In the genomic region with DNA sequence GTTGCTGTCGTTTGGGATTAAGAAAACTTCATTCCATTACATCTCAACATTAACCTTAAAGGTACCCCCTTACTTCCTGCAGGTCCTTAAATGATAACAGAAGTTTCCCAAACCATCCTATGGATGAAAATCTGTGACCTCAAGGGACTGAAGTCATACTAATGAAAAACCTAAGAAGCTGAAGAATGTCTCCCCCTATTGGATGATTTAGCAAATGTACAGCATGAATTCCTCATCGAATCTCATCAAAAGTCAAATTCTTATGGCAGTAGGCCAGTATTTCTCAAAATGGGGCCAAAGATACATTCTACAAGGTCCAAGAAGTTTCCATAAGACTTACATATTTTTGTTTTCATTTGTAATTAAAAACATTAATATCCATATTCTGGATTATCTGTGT, we compare ENCODE assay signal across 10 cellular contexts. TPM values are rescaled to one million over a fixed set of nuclear protein-coding genes. Genes with fewer than 3 reads are reported as not detected.
A peak's percentile ranks its signal among the peaks of the same experiment; 100 is the strongest.
DNase-seq lines count a peak whose midpoint lies in the region; FAIRE-seq and TF ChIP-seq lines count a peak whose summit lies in the region.
"Had no signal": no experiment of that assay in that cellular context is flagged by ENCODE, and none has a peak within 500 bp of the region (broad histone marks: within the 10 kb centered on the region; RNA-seq: fewer than 3 reads in every experiment).

No MANE protein-coding gene starts in this region.

- intact Hi-C loops in testis (cut with DNase I; ENCODE audit: low total_unique reads) (no loop called here), kidney (cut with DNase I) (no loop called here)

- H2AFZ ChIP-seq in OCI-LY3 (ENCODE audit: low read depth, low read length), result no peak overlapping the region

- H3K9me3 ChIP-seq in OCI-LY3 (ENCODE audit: insufficient read depth, low read length) (no peaks in the 10 kb centered on the region), testis (no peaks in the 10 kb centered on the region), kidney (ENCODE audit: control insufficient read depth in 1 of 2, low read length in 2 of 2) (no peaks in the 10 kb centered on the region)

- no peak overlapping the region for H3K9ac ChIP-seq in OCI-LY3 (ENCODE audit: low read length)
- H3K9ac ChIP-seq in kidney (ENCODE audit: low read length in 2 of 2), result no peak overlapping the region

- FAIRE-seq in kidney (lab: Jason Lieb, UNC), result no peak

- WGBS in testis, 2 donors, result 53 to 78% methylated on average over 2 of the region's 2 CpGs

- H3K4me1 ChIP-seq in OCI-LY3 (ENCODE audit: low read length) (no peaks in the 10 kb centered on the region), testis (peaks cover 6% of the 10 kb centered on the region), kidney (ENCODE audit: control insufficient read depth in 1 of 2, insufficient read depth in 1 of 2, low read depth in 1 of 2, low read length in 2 of 2) (peaks cover 0 to 4% of the 10 kb centered on the region in 2 donors)

- H3K27me3 ChIP-seq in OCI-LY3 (ENCODE audit: low read depth, low read length) (no peaks in the 10 kb centered on the region), testis (no peaks in the 10 kb centered on the region)

- H3K36me3 ChIP-seq in OCI-LY3 (replicated peaks; ENCODE audit: low read depth, low read length) (peaks cover 31% of the 10 kb centered on the region), testis (ENCODE audit: low read depth, missing control alignments) (no peaks in the 10 kb centered on the region), kidney (ENCODE audit: control insufficient read depth in 1 of 2, insufficient read depth in 2 of 2, low read length in 2 of 2) (peaks cover 17 to 33% of the 10 kb centered on the region in 2 donors)

- H3K79me2 ChIP-seq in OCI-LY3 (ENCODE audit: low read length), result peaks cover 16% of the 10 kb centered on the region

- H3K4me2 ChIP-seq in OCI-LY3 (ENCODE audit: low read length), result no peak overlapping the region

- H3K27ac ChIP-seq in OCI-LY3 (ENCODE audit: low read length), result no peak overlapping the region
- H3K27ac ChIP-seq in testis, result no peak overlapping the region
- H3K27ac ChIP-seq in kidney (ENCODE audit: low read depth in 2 of 2, low read length in 2 of 2), result no peak overlapping the region

- TF ChIP-seq CTCF in OCI-LY3 (IDR thresholded peaks at IDR 0.05; ENCODE audit: low read depth, low read length) (peak; percentile 47), testis (IDR thresholded peaks at IDR 0.05) (peak in 2 of 3 experiments; percentile 16 to 42), kidney (IDR thresholded peaks at IDR 0.05; ENCODE audit: borderline replicate concordance, extremely low read depth, insufficient read depth) (no peak)

- H3K4me3 ChIP-seq in OCI-LY3 (ENCODE audit: low read length) (no peak overlapping the region), testis (no peak overlapping the region), kidney (ENCODE audit: low read length in 2 of 2) (no peak overlapping the region)

- no peak for TF ChIP-seq POLR2A in testis (IDR thresholded peaks at IDR 0.05)

- peak; percentile 25 for DNase-seq in NCI-H2227 (lab: John Stamatoyannopoulos, UW; ENCODE audit: unreplicated experiment)
- DNase-seq in NCI-H2227 treated with DMSO at 0.1 percent for 48 hours (lab: John Stamatoyannopoulos, UW), result no peak
- DNase-seq in fibroblast of gingiva (ENCODE audit: low read depth), result peak; percentile 48
- no peak for DNase-seq in testis
- DNase-seq in activated CD4-positive, alpha-beta T cell treated with anti-CD3 and anti-CD28 coated beads for 4 hours, result no peak
- DNase-seq in H4 (ENCODE audit: low spot score), result no peak
- DNase-seq in kidney, result no peak
- DNase-seq: effector memory CD4-positive, alpha-beta T cell had no signal

- H4K20me1 ChIP-seq in OCI-LY3 (ENCODE audit: insufficient read depth, low read length), result no peaks in the 10 kb centered on the region

RNA-seq across cellular contexts. Expression of gene SCO1, which starts 13.5 kb away (rescaled TPM):
- total RNA-seq in testis, result 10 to 100 TPM; 23.9 to 31.9 TPM
- polyA plus RNA-seq in testis (ENCODE audit: insufficient read depth, low read depth, low replicate concordance), result 25.7 TPM
- total RNA-seq in H4 (2014; rRNA removed; shearing (Covaris generic)), result 24.7 and 27.6 TPM in 2 replicates
- 27.0 TPM for total RNA-seq in kidney
- 34.9 TPM for polyA plus RNA-seq in kidney (ENCODE audit: insufficient read depth, low read depth, low replicate concordance)

RNA-seq across cellular contexts. Expression of gene ADPRM, which starts 13.5 kb away (rescaled TPM):
- total RNA-seq in testis (10 to 100 TPM in 1 of 2 donors, 1 to 10 TPM in 1; 8.0 to 13.8 TPM), kidney (9.2 TPM)
- polyA plus RNA-seq in testis (ENCODE audit: insufficient read depth, low read depth, low replicate concordance) (9.0 TPM), kidney (ENCODE audit: insufficient read depth, low read depth, low replicate concordance) (9.6 TPM)
- total RNA-seq in H4 (2014; rRNA removed; shearing (Covaris generic)), result 8.5 and 8.8 TPM in 2 replicates

RNA-seq across cellular contexts. Expression of gene MYH3, which starts 26.7 kb away (rescaled TPM):
- 10 to 100 TPM; 18.1 to 19.3 TPM for total RNA-seq in testis
- 35.3 TPM for polyA plus RNA-seq in testis (ENCODE audit: insufficient read depth, low read depth, low replicate concordance)
- 0.04 TPM in 1 of 2 replicates, not detected in the other for total RNA-seq in H4 (2014; rRNA removed; shearing (Covaris generic))
- total RNA-seq in kidney, result 2.9 TPM
- 2.5 TPM for polyA plus RNA-seq in kidney (ENCODE audit: insufficient read depth, low read depth, low replicate concordance)
- polyA plus RNA-seq: CD8-positive, alpha-beta memory T cell had no signal

RNA-seq across cellular contexts. Expression of gene TMEM220, which starts 46.0 kb away (rescaled TPM):
- 10 to 100 TPM; 16.2 to 22.2 TPM for total RNA-seq in testis
- 53.1 TPM for polyA plus RNA-seq in testis (ENCODE audit: insufficient read depth, low read depth, low replicate concordance)
- not detected in 2 replicates for total RNA-seq in H4 (2014; rRNA removed; shearing (Covaris generic))
- 13.3 TPM for total RNA-seq in kidney
- 16.4 TPM for polyA plus RNA-seq in kidney (ENCODE audit: insufficient read depth, low read depth, low replicate concordance)

Comparison
In these comparisons a context has a peak if more than half of its experiments do, and no peak if none do; other contexts are left out.
1. DNase-seq: peak in NCI-H2227 (single experiment) and fibroblast of gingiva (single experiment); none in NCI-H2227 treated with DMSO at 0.1 percent for 48 hours (single experiment), testis (single experiment), activated CD4-positive, alpha-beta T cell treated with anti-CD3 and anti-CD28 coated beads for 4 hours (0 of 2), H4 (single experiment) and kidney (single experiment).